Comparison of ENCODE assay signal across 18 cellular contexts in the genomic region with DNA sequence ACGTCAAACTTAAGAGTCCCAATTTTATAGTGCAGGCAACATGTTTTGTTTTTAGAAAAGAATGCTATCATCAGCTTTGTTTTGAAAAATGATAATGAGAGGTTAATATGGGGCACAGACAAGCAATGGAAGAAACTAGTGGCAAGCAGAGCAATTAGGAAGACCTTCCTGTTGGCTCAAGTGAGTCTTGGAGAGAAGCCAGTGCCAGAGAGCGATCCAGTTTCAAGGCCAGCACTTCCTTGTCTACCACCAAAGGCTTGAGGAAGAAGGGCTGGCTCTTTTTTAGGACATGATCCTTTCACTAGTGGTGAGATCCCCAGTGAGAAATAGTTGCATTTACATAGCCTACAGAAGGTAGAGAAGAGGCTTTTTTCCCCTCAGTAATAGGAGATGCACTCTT.
"Had no signal": no experiment of that assay in that cellular context is flagged by ENCODE, and none has a peak within 500 bp of the region (broad histone marks: within the 10 kb centered on the region; RNA-seq: fewer than 3 reads in every experiment).

No MANE protein-coding gene starts in this region.

- H3K4me1 ChIP-seq: esophagus squamous epithelium, heart right ventricle, left lung, vagina had no signal

- DNase-seq: activated B cell treated with CpG ODN at 0.5 μM for 24 hours; activated CD4-positive, alpha-beta memory T cell treated with anti-CD3 and anti-CD28 coated beads for 36 hours; activated CD4-positive, alpha-beta T cell treated with anti-CD3 and anti-CD28 coated beads for 4 hours; activated gamma-delta T cell treated with Interleukin-2 at 50 U/mL for 16 hours; activated T-cell treated with anti-CD3 and anti-CD28 coated beads for 4 hours; dermis blood vessel endothelial cell; effector memory CD8-positive, alpha-beta T cell; esophagus squamous epithelium; heart right ventricle; left lung; occipital lobe; retina; stimulated activated CD4-positive, alpha-beta T cell treated with anti-CD3 and anti-CD28 coated beads, Interleukin-12 subunit alpha, Interleukin-12 subunit beta, amount 100 ng/mL, for 4 hours; stimulated activated CD4-positive, alpha-beta T cell treated with anti-CD3 and anti-CD28 coated beads, Interleukin-1b, Interleukin-23, amount 100 ng/mL, for 48 hours; stimulated activated CD8-positive, alpha-beta memory T cell treated with anti-CD3 and anti-CD28 coated beads, Interleukin-4, amount 100 ng/mL, for 48 hours; stimulated activated naive CD4-positive, alpha-beta T cell treated with Interleukin-2 at 50 U/mL for 16 hours had no signal

- H3K27me3 ChIP-seq: esophagus squamous epithelium, heart right ventricle, left lung, tibial nerve, vagina had no signal

- H3K27ac ChIP-seq: esophagus squamous epithelium, heart right ventricle, left lung, tibial nerve, vagina had no signal

- H3K4me3 ChIP-seq: esophagus squamous epithelium, heart right ventricle, left lung, tibial nerve, vagina had no signal

- H3K9me3 ChIP-seq: vagina had no signal

- H3K36me3 ChIP-seq: esophagus squamous epithelium, heart right ventricle, left lung, vagina had no signal

- ATAC-seq: effector memory CD8-positive, alpha-beta T cell; heart right ventricle; left lung had no signal
